Comparison of ENCODE assay signal across 13 cellular contexts in the genomic region with DNA sequence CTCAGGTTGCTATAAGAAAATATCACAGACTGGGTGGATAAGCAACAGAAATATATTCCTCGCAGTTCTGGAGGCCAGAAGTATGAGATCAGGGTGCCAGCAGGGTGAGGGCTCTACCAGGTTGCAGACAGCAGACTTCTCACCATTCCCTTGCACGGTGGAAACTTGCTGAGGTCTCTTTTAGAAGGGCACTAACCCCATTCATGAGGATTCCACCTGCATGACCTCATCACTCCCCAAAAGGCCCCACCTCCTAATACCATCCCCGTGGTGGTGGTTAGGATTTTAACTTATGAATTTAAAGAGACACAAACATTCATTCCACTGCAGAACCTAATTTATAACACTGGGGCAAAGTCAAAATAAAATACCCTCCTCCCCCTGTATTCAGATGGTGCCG.
DNase-seq lines count a peak whose midpoint lies in the region; ATAC-seq, FAIRE-seq and TF ChIP-seq lines count a peak whose summit lies in the region.
"Had no signal": no experiment of that assay in that cellular context is flagged by ENCODE, and none has a peak within 500 bp of the region (broad histone marks: within the 10 kb centered on the region; RNA-seq: fewer than 3 reads in every experiment).

No MANE protein-coding gene starts in this region.

- H3K27ac ChIP-seq in breast epithelium (no peak overlapping the region), mesendoderm (ENCODE audit: low read depth, low read length) (no peak overlapping the region), pancreas (no peak overlapping the region)
- H3K27ac ChIP-seq: 22Rv1, HL-60 had no signal

- H2BK5ac ChIP-seq in mesendoderm (ENCODE audit: low read length): no peak overlapping the region

- H3K9ac ChIP-seq in mesendoderm (ENCODE audit: low read length): no peak overlapping the region

- H3K27ac Mint-ChIP-seq in MCF 10A (ENCODE audit: low read depth, unreplicated experiment) (peak overlapping the region; percentile 24), T-helper 17 cell (peak overlapping the region; percentile 91)

- BruUV-seq in MCF 10A (replicated peaks; lab: Mats Ljungman, UMichigan): no TSS peak

- intact Hi-C loops in MCF 10A (cut with micrococcal nuclease): no loop called here
- intact Hi-C loops in breast epithelium (cut with DNase I; ENCODE audit: low total_unique reads): no loop called here
- intact Hi-C loops in pancreas (cut with DNase I): no loop called here

- no peak overlapping the region for H3K4ac ChIP-seq in mesendoderm (ENCODE audit: low read depth, low read length)

- H3K9me3 Mint-ChIP-seq in MCF 10A (ENCODE audit: unreplicated experiment): no peaks in the 10 kb centered on the region

- no peak overlapping the region for H3K18ac ChIP-seq in mesendoderm (ENCODE audit: low read length)

- no peaks in the 10 kb centered on the region for H3K79me1 ChIP-seq in mesendoderm (ENCODE audit: low read length)

- no peak overlapping the region for H2BK15ac ChIP-seq in mesendoderm (replicated peaks; ENCODE audit: low read depth)

- peak overlapping the region; percentile 35 for H3K4me3 Mint-ChIP-seq in MCF 10A (ENCODE audit: unreplicated experiment)
- no peak overlapping the region for H3K4me3 Mint-ChIP-seq in T-helper 17 cell

- H3K27me3 ChIP-seq in breast epithelium (no peaks in the 10 kb centered on the region), mesendoderm (ENCODE audit: insufficient read depth, low read length, poor library complexity) (no peaks in the 10 kb centered on the region), pancreas (no peaks in the 10 kb centered on the region)

- H3K36me3 ChIP-seq in breast epithelium (no peaks in the 10 kb centered on the region), mesendoderm (ENCODE audit: control insufficient read depth, insufficient read depth, low read length) (no peaks in the 10 kb centered on the region), pancreas (no peaks in the 10 kb centered on the region)

- H3K27me3 Mint-ChIP-seq in MCF 10A (ENCODE audit: insufficient read depth, unreplicated experiment) (no peaks in the 10 kb centered on the region), T-helper 17 cell (peaks cover 9% of the 10 kb centered on the region)

- no peak for TF ChIP-seq CTCF in MCF 10A (IDR thresholded peaks at IDR 0.05; ENCODE audit: unreplicated experiment)
- TF ChIP-seq CTCF in breast epithelium (IDR thresholded peaks at IDR 0.05): no peak
- no peak for TF ChIP-seq CTCF in pancreas (IDR thresholded peaks at IDR 0.05)

- H3K4me2 ChIP-seq in mesendoderm (ENCODE audit: low read length): no peak overlapping the region

- H3K79me2 ChIP-seq in mesendoderm (ENCODE audit: control insufficient read depth, insufficient read depth, low read length): no peaks in the 10 kb centered on the region

- H3K36me3 Mint-ChIP-seq in MCF 10A (ENCODE audit: insufficient read depth, unreplicated experiment) (no peaks in the 10 kb centered on the region), T-helper 17 cell (ENCODE audit: low read depth) (peaks cover 3% of the 10 kb centered on the region)

- CTCF ChIA-PET in MCF 10A (lab: Yijun Ruan, JAX): interaction anchor here (0.6 to 1.2 kb wide), 3 partner anchors 34 to 382 kb away, joined by 3 to 6 read pairs (median 6); no protein-coding TSS in a partner anchor

- H3K9me3 ChIP-seq in breast epithelium (no peaks in the 10 kb centered on the region), T-helper 17 cell (ENCODE audit: control insufficient read depth, low read length, poor library complexity, severe bottlenecking) (no peaks in the 10 kb centered on the region), pancreas (no peaks in the 10 kb centered on the region)

- POLR2A ChIA-PET in MCF 10A (lab: Yijun Ruan, JAX): interaction anchor here (0.7 to 1.5 kb wide), 6 partner anchors 10 to 1201 kb away, joined by 3 to 9 read pairs (median 3); no protein-coding TSS in a partner anchor

- no peak overlapping the region for H4K5ac ChIP-seq in mesendoderm (ENCODE audit: low read length)

- no peak overlapping the region for H2AK5ac ChIP-seq in mesendoderm (ENCODE audit: low read length)

- no peak for TF ChIP-seq POLR2A in breast epithelium (IDR thresholded peaks at IDR 0.05)

- no peak overlapping the region for H3K56ac ChIP-seq in mesendoderm (ENCODE audit: low read length)

- H2BK120ac ChIP-seq in mesendoderm (ENCODE audit: low read depth, low read length): no peak overlapping the region

- H3K23ac ChIP-seq in mesendoderm (ENCODE audit: low read length): no peak overlapping the region

- no peak for DNase-seq in MCF 10A (ENCODE audit: unreplicated experiment)
- DNase-seq in breast epithelium (ENCODE audit: low spot score in 2 of 2): no peak
- DNase-seq in T-helper 17 cell: no peak
- DNase-seq in mesendoderm: peak; percentile 30
- DNase-seq in GF-D8 (lab: John Stamatoyannopoulos, UW): no peak
- no peak for DNase-seq in pancreas
- DNase-seq in NCI-H146 treated with DMSO at 0.1 percent for 48 hours (lab: John Stamatoyannopoulos, UW; ENCODE audit: unreplicated experiment): no peak
- DNase-seq: DMS53, GOT3, HCEC 1CT had no signal

- H3K4me1 ChIP-seq in breast epithelium: no peaks in the 10 kb centered on the region
- no peaks in the 10 kb centered on the region for H3K4me1 ChIP-seq in mesendoderm (ENCODE audit: control insufficient read depth, low read depth, low read length)
- H3K4me1 ChIP-seq in pancreas: no peaks in the 10 kb centered on the region

- WGBS in mesendoderm (ENCODE audit: extremely low coverage, insufficient coverage, low lambda C conversion rate): no CpG with 5 or more reads among the region's 4 CpGs
- WGBS in pancreas, 2 donors: 40 to 50% methylated on average over 4 of the region's 4 CpGs

- H3K4me3 ChIP-seq in breast epithelium (no peak overlapping the region), mesendoderm (ENCODE audit: low read length) (no peak overlapping the region), pancreas (no peak overlapping the region)

- ATAC-seq in T-helper 17 cell: no peak
- no peak for ATAC-seq in pancreas

- no peak for FAIRE-seq in pancreas (lab: Jason Lieb, UNC)
- FAIRE-seq: GM18507 had no signal

- H3K4me1 Mint-ChIP-seq in MCF 10A (ENCODE audit: insufficient read depth, unreplicated experiment): peaks cover 23% of the 10 kb centered on the region
- peaks cover 15% of the 10 kb centered on the region for H3K4me1 Mint-ChIP-seq in T-helper 17 cell

- no peak overlapping the region for H4K8ac ChIP-seq in mesendoderm (ENCODE audit: low read depth, low read length)
